In genomic region chr21:33479679-33480480, GRCh38 we compare ENCODE assay signal across 8 cellular contexts. TPM values are rescaled to one million over a fixed set of nuclear protein-coding genes. Genes with fewer than 3 reads are reported as not detected.
DNase-seq lines count a peak whose midpoint lies in the region; ATAC-seq and TF ChIP-seq lines count a peak whose summit lies in the region.

Gene TMEM50B, minus strand, starts transcription at chr21:33479974. Its CDS starts 11,089 bp downstream, at chr21:33468885.

- H3K4ac ChIP-seq in trophoblast cell (ENCODE audit: low read depth, low read length), result peak within 1 kb of the TSS; percentile 59

- H3K9ac ChIP-seq in SU-DHL-6 (ENCODE audit: low read length) (peak within 1 kb of the TSS; percentile 81), trophoblast cell (ENCODE audit: low read length) (peak within 1 kb of the TSS; percentile 88)

- in situ Hi-C loops in transverse colon (cut with MboI; ENCODE audit: low pct_ligation_motif_present in 1 of 4, low pct_unique_long_range_greater_than_20kb in 1 of 4, low sequenced_read_pairs in 3 of 4), result no loop called here

- H3F3A ChIP-seq in SU-DHL-6 (ENCODE audit: insufficient read depth), result 0 out of 2 replicates have a peak, but pooled peaks cover 5% of the 10 kb centered on the region

- H3K9me2 ChIP-seq in SU-DHL-6 (replicated peaks; ENCODE audit: insufficient read depth, low read length), result no peaks in the 10 kb centered on the region

- H3K9me3 ChIP-seq in SU-DHL-6 (ENCODE audit: insufficient read depth, low read length) (no peaks in the 10 kb centered on the region), trophoblast cell (ENCODE audit: insufficient read depth, low read depth, low read length) (no peaks in the 10 kb centered on the region), transverse colon (no peaks in the 10 kb centered on the region)

- H4K20me1 ChIP-seq in SU-DHL-6 (ENCODE audit: low read depth, low read length), result no peaks in the 10 kb centered on the region

- peak within 1 kb of the TSS; percentile 95 for H4K8ac ChIP-seq in trophoblast cell (ENCODE audit: low read depth, low read length)

- H3K4me3 ChIP-seq in SU-DHL-6 (ENCODE audit: insufficient read depth, low read length, poor library complexity, severe bottlenecking) (peak within 1 kb of the TSS; percentile 96), trophoblast cell (ENCODE audit: low read depth, low read length) (peak within 1 kb of the TSS; percentile 94), transverse colon (peak within 1 kb of the TSS; percentile 46 to 97 (median 96))

- H3K23ac ChIP-seq in trophoblast cell (ENCODE audit: low read length), result no peak within 1 kb of the TSS

- H2BK120ac ChIP-seq in trophoblast cell (ENCODE audit: insufficient read depth, low read length, poor library complexity), result peak within 1 kb of the TSS; percentile 87

- H2BK12ac ChIP-seq in trophoblast cell (ENCODE audit: low read length), result peak within 1 kb of the TSS; percentile 24

- H3K27ac ChIP-seq in SU-DHL-6 (ENCODE audit: low read depth, low read length), result peak within 1 kb of the TSS; percentile 72
- peak within 1 kb of the TSS; percentile 88 for H3K27ac ChIP-seq in trophoblast cell (ENCODE audit: low read depth, low read length)
- H3K27ac ChIP-seq in transverse colon, result peak within 1 kb of the TSS; percentile 96 to 100 (median 100)

- no peaks in the 10 kb centered on the region for H3K27me3 ChIP-seq in SU-DHL-6 (ENCODE audit: low read length)
- H3K27me3 ChIP-seq in trophoblast cell (ENCODE audit: insufficient read depth, low read length), result no peaks in the 10 kb centered on the region
- H3K27me3 ChIP-seq in transverse colon, result no peaks in the 10 kb centered on the region

- peak within 1 kb of the TSS; percentile 94 for H3K18ac ChIP-seq in trophoblast cell (ENCODE audit: low read length)

- TF ChIP-seq EP300 in transverse colon (IDR thresholded peaks at IDR 0.05; ENCODE audit: low read depth), result no peak

- intact Hi-C loops in Right ventricle myocardium superior (cut with DNase I), result no loop called here
- intact Hi-C loops in transverse colon (cut with DNase I; ENCODE audit: low total_unique reads), result no loop called here

- DNase-seq in NCI-H128 (lab: John Stamatoyannopoulos, UW; ENCODE audit: unreplicated experiment) (peak; percentile 86), Right ventricle myocardium superior (peak; percentile 97), trophoblast cell (peak; percentile 96 to 98), transverse colon (peak; percentile 97)
- DNase-seq in activated naive CD8-positive, alpha-beta T cell treated with anti-CD3 and anti-CD28 coated beads, Interleukin-2, amount 50 U/mL, for 16 hours (ENCODE audit: low read depth, low spot score), result peak; percentile 96

- peak within 1 kb of the TSS; percentile 85 for H4K12ac ChIP-seq in trophoblast cell (ENCODE audit: low read depth, low read length)

- H3K36me3 ChIP-seq in SU-DHL-6 (ENCODE audit: low read length), result no peaks in the 10 kb centered on the region
- no peaks in the 10 kb centered on the region for H3K36me3 ChIP-seq in trophoblast cell (ENCODE audit: control insufficient read depth in 1 of 2, insufficient read depth in 2 of 2, low read length in 2 of 2)
- no peaks in the 10 kb centered on the region for H3K36me3 ChIP-seq in transverse colon

- peaks cover 3 to 5% of the 10 kb centered on the region in 2 experiments for H3K4me1 ChIP-seq in trophoblast cell (ENCODE audit: control insufficient read depth in 1 of 2, insufficient read depth in 2 of 2, low read length in 2 of 2)
- peaks cover 0 to 18% (median 12%) of the 10 kb centered on the region in 4 donors for H3K4me1 ChIP-seq in transverse colon

- H3K79me2 ChIP-seq in SU-DHL-6 (ENCODE audit: insufficient read depth, low read length) (peaks cover 31% of the 10 kb centered on the region), trophoblast cell (ENCODE audit: control insufficient read depth, insufficient read depth, low read length, poor library complexity) (peaks cover 7% of the 10 kb centered on the region)

- peak within 1 kb of the TSS; percentile 95 for H3K4me2 ChIP-seq in SU-DHL-6 (ENCODE audit: low read depth, low read length, poor library complexity, severe bottlenecking)
- peak within 1 kb of the TSS; percentile 89 for H3K4me2 ChIP-seq in trophoblast cell (ENCODE audit: low read length)

- peak within 1 kb of the TSS; percentile 98 for H2AFZ ChIP-seq in SU-DHL-6 (ENCODE audit: low read depth, low read length, severe bottlenecking)
- H2AFZ ChIP-seq in trophoblast cell (ENCODE audit: insufficient read depth, low read length, poor library complexity), result peak within 1 kb of the TSS; percentile 80

- peak within 1 kb of the TSS; percentile 95 for H3K14ac ChIP-seq in trophoblast cell (ENCODE audit: low read length)

- ATAC-seq in HG02759 (IDR thresholded peaks at IDR 0.05; ENCODE audit: unreplicated experiment), result peak; percentile 92
- ATAC-seq in Right ventricle myocardium superior (ENCODE audit: poor library complexity), result peak; percentile 98

- TF ChIP-seq CTCF in GM12873 (IDR thresholded peaks at IDR 0.05; ENCODE audit: insufficient read depth, low read depth, low read length, missing control alignments), result peak; percentile 43
- peak; percentile 20 for TF ChIP-seq CTCF in SU-DHL-6 (IDR thresholded peaks at IDR 0.05; ENCODE audit: insufficient read depth, low read length, poor library complexity, severe bottlenecking)
- TF ChIP-seq CTCF in transverse colon (IDR thresholded peaks at IDR 0.05), result peak; percentile 40 to 81 (median 56)

- no CpG with 5 or more reads among the region's 93 CpGs for WGBS in trophoblast cell (ENCODE audit: extremely low coverage, insufficient coverage, insufficient read length)
- WGBS in transverse colon (ENCODE audit: low coverage in 1 of 2), 2 donors, result 0% methylated on average over 51 of the region's 93 CpGs; no CpG with 5 or more reads in 1 of the 2 donors

- no peak within 1 kb of the TSS for H2AK5ac ChIP-seq in trophoblast cell (ENCODE audit: low read length)

- H3K79me1 ChIP-seq in trophoblast cell (ENCODE audit: low read length), result peaks cover 11% of the 10 kb centered on the region

- peak within 1 kb of the TSS; percentile 89 for H2BK5ac ChIP-seq in trophoblast cell (ENCODE audit: low read depth, low read length, poor library complexity)

- peak; percentile 94 for TF ChIP-seq POLR2A in transverse colon (IDR thresholded peaks at IDR 0.05)

- H4K91ac ChIP-seq in trophoblast cell (ENCODE audit: low read depth, low read length), result peak within 1 kb of the TSS; percentile 79

RNA-seq across cellular contexts. Expression of gene TMEM50B, which starts in this region (rescaled TPM):
- total RNA-seq in Right ventricle myocardium superior (33.9 TPM), transverse colon (100 to 1,000 TPM in 3 of 4 donors, 10 to 100 TPM in 1; 70.3 to 181 (median 105) TPM)
- polyA plus RNA-seq in trophoblast cell (2013), result 14.9 TPM in 2 replicates

Comparison
In these comparisons a context has a peak if more than half of its experiments do, and no peak if none do; other contexts are left out.
1. Peak in every context shown above with its lines: DNase-seq, ATAC-seq, H3K4me3 ChIP-seq and H3K27ac ChIP-seq.